Comparison of ENCODE assay signal across 33 cellular contexts in genomic region chr13:23018143-23018542, GRCh38.
"Had no signal": no experiment of that assay in that cellular context is flagged by ENCODE, and none has a peak within 500 bp of the region (broad histone marks: within the 10 kb centered on the region; RNA-seq: fewer than 3 reads in every experiment).

No MANE protein-coding gene starts in this region.

- ATAC-seq: activated CD4-positive, CD25-positive, alpha-beta regulatory T cell treated with anti-CD3 and anti-CD28 coated beads, Interleukin-2, amount 50 U/mL, for 24 hours; activated CD8-positive, alpha-beta T cell treated with anti-CD3 and anti-CD28 coated beads for 36 hours; activated T-cell treated with anti-CD3 and anti-CD28 coated beads, Interleukin-2, amount 50 U/mL, for 4 hours; activated T-helper 17 cell treated with anti-CD3 and anti-CD28 coated beads, Interleukin-2, amount 50 U/mL, for 72 hours; esophagus mucosa; foreskin keratinocyte; gastrocnemius medialis; T-helper 17 cell had no signal

- H3K4me1 ChIP-seq: breast epithelium, foreskin keratinocyte, gastrocnemius medialis had no signal

- H3K27me3 ChIP-seq: breast epithelium, dorsolateral prefrontal cortex, foreskin keratinocyte had no signal

- H3K27ac ChIP-seq: breast epithelium, coronary artery, dorsolateral prefrontal cortex, foreskin keratinocyte, gastrocnemius medialis, WERI-Rb-1 had no signal

- H3K9me3 ChIP-seq: breast epithelium, gastrocnemius medialis had no signal

- H3K27me3 Mint-ChIP-seq: activated B cell treated with CpG ODN at 0.5 μM for 24 hours; activated CD8-positive, alpha-beta T cell treated with anti-CD3 and anti-CD28 coated beads for 36 hours; dendritic cell treated with granulocyte-macrophage colony-stimulating factor and Interleukin-4, amounts not matched to agents 40 ng/mL and 50 ng/mL, for 4 days had no signal

- H3K36me3 ChIP-seq: breast epithelium, gastrocnemius medialis, WERI-Rb-1 had no signal

- H3K4me3 Mint-ChIP-seq: activated B cell treated with CpG ODN at 0.5 μM for 24 hours; activated CD8-positive, alpha-beta T cell treated with anti-CD3 and anti-CD28 coated beads for 36 hours; activated naive CD8-positive, alpha-beta T cell; activated T-cell treated with anti-CD3 and anti-CD28 coated beads, Interleukin-2, amount 50 U/mL, for 4 hours; activated T-helper 17 cell treated with anti-CD3 and anti-CD28 coated beads, Interleukin-2, amount 50 U/mL, for 72 hours; brain; central memory CD8-positive, alpha-beta T cell; dendritic cell treated with granulocyte-macrophage colony-stimulating factor and Interleukin-4, amounts not matched to agents 40 ng/mL and 50 ng/mL, for 4 days; endodermal cell; T-helper 17 cell; T-helper 2 cell treated with Interferon-gamma antibody and Interleukin-4, amounts not matched to agents 5 μg/mL and 100 μg/mL, for 36 hours had no signal

- H3K4me1 Mint-ChIP-seq: activated B cell treated with CpG ODN at 0.5 μM for 24 hours; activated T-helper 17 cell treated with anti-CD3 and anti-CD28 coated beads, Interleukin-2, amount 50 U/mL, for 72 hours; central memory CD8-positive, alpha-beta T cell; T-helper 17 cell had no signal

- H3K36me3 Mint-ChIP-seq: activated naive CD8-positive, alpha-beta T cell; brain had no signal

- H3K9me3 Mint-ChIP-seq: activated CD8-positive, alpha-beta T cell treated with anti-CD3 and anti-CD28 coated beads for 36 hours; activated T-cell treated with anti-CD3 and anti-CD28 coated beads, Interleukin-2, amount 50 U/mL, for 4 hours; activated T-helper 17 cell treated with anti-CD3 and anti-CD28 coated beads, Interleukin-2, amount 50 U/mL, for 72 hours; central memory CD8-positive, alpha-beta T cell; T-helper 2 cell treated with Interferon-gamma antibody and Interleukin-4, amounts not matched to agents 5 μg/mL and 100 μg/mL, for 36 hours had no signal

- DNase-seq: activated B cell treated with CpG ODN at 0.5 μM for 24 hours; activated CD4-positive, alpha-beta T cell treated with anti-CD3 and anti-CD28 coated beads for 48 hours; activated CD4-positive, alpha-beta T cell treated with anti-CD3 and anti-CD28 coated beads, Interleukin-2, amount 50 U/mL, for 1 hour; activated CD4-positive, alpha-beta T cell treated with anti-CD3 and anti-CD28 coated beads, Interleukin-2, amount 50 U/mL, for 48 hours; activated CD8-positive, alpha-beta memory T cell treated with anti-CD3 and anti-CD28 coated beads for 24 hours; activated CD8-positive, alpha-beta T cell treated with anti-CD3 and anti-CD28 coated beads for 36 hours; activated effector memory CD4-positive, alpha-beta T cell treated with Interleukin-2 at 50 U/mL for 16 hours; activated gamma-delta T cell treated with Interleukin-2 at 50 U/mL for 16 hours; activated naive CD4-positive, alpha-beta T cell treated with anti-CD3 and anti-CD28 coated beads, Interleukin-2, amount 50 U/mL, for 16 hours; activated naive CD4-positive, alpha-beta T cell treated with Interleukin-2 at 50 U/mL for 16 hours; activated T-cell treated with anti-CD3 and anti-CD28 coated beads, Interleukin-2, amount 50 U/mL, for 4 hours; amniotic stem cell; aorta; dorsolateral prefrontal cortex; effector memory CD4-positive, alpha-beta T cell; endodermal cell; foreskin keratinocyte; gastrocnemius medialis; glutamatergic neuron; T-helper 1 cell; T-helper 17 cell; T1000; WERI-Rb-1 had no signal

- H3K4me3 ChIP-seq: breast epithelium, coronary artery, dorsolateral prefrontal cortex, gastrocnemius medialis had no signal

- H3K27ac Mint-ChIP-seq: activated B cell treated with CpG ODN at 0.5 μM for 24 hours; activated CD8-positive, alpha-beta T cell treated with anti-CD3 and anti-CD28 coated beads for 36 hours; activated naive CD8-positive, alpha-beta T cell; activated T-helper 17 cell treated with anti-CD3 and anti-CD28 coated beads, Interleukin-2, amount 50 U/mL, for 72 hours; brain; dendritic cell treated with granulocyte-macrophage colony-stimulating factor and Interleukin-4, amounts not matched to agents 40 ng/mL and 50 ng/mL, for 4 days; endodermal cell; T-helper 17 cell; T-helper 2 cell treated with Interferon-gamma antibody and Interleukin-4, amounts not matched to agents 5 μg/mL and 100 μg/mL, for 36 hours had no signal
